ENCODE assay signal across 7 cellular contexts in genomic region chr13:44989071-44989889, GRCh38. TPM values are rescaled to one million over a fixed set of nuclear protein-coding genes. Genes with fewer than 3 reads are reported as not detected.
DNase-seq lines count a peak whose midpoint lies in the region; ATAC-seq and TF ChIP-seq lines count a peak whose summit lies in the region.

Gene GPALPP1 (plus strand): TSS chr13:44989538. CDS start chr13:44989655, 117 bp downstream.
Gene NUFIP1 (minus strand): TSS chr13:44989471. CDS start chr13:44989436, 35 bp downstream.

- peak within 1 kb of the TSS; percentile 99 for H3K4me3 ChIP-seq in astrocyte of the cerebellum (ENCODE audit: low read depth, low read length)

- DNase-seq in NCI-H1930 (lab: John Stamatoyannopoulos, UW) (peak; percentile 88 to 90), T-helper 22 cell (ENCODE audit: low read depth) (peak; percentile 85), astrocyte of the cerebellum (ENCODE audit: low read depth) (peak; percentile 90), hippocampal formation (lab: John Stamatoyannopoulos, UW) (peak; percentile 86 to 91), renal cortical epithelial cell (ENCODE audit: low read depth) (peak; percentile 87)

- TF ChIP-seq CTCF in astrocyte of the cerebellum (IDR thresholded peaks at IDR 0.05; ENCODE audit: low read depth, low read length, missing control alignments) = peak; percentile 13

- in situ Hi-C loops in astrocyte of the cerebellum (cut with HindIII; ENCODE audit: low sequenced_read_pairs) = no loop called here

- peak; percentile 77 for TF ChIP-seq POLR2A in GM18505 (IDR thresholded peaks at IDR 0.05; ENCODE audit: borderline replicate concordance, extremely low read depth, insufficient read depth, insufficient read length)

- ATAC-seq in GM18505 (IDR thresholded peaks at IDR 0.05; ENCODE audit: unreplicated experiment) (peak; percentile 97), HG02943 (IDR thresholded peaks at IDR 0.05; ENCODE audit: low read depth, unreplicated experiment) (peak; percentile 98)

RNA-seq across cellular contexts. Expression of gene GPALPP1, which starts in this region (rescaled TPM):
- 22.1 and 32.5 TPM in 2 replicates for total RNA-seq in renal cortical epithelial cell

RNA-seq across cellular contexts. Expression of gene NUFIP1, which starts in this region (rescaled TPM):
- 2.6 and 5.2 TPM in 2 replicates for total RNA-seq in renal cortical epithelial cell

Comparison
In these comparisons a context has a peak if more than half of its experiments do, and no peak if none do; other contexts are left out.
1. Peak in every context shown above with its lines: DNase-seq, ATAC-seq and H3K4me3 ChIP-seq.